In genomic region chr1:241102652-241103051, GRCh38 we compare ENCODE assay signal across 30 cellular contexts.
"Had no signal": no experiment of that assay in that cellular context is flagged by ENCODE, and none has a peak within 500 bp of the region (broad histone marks: within the 10 kb centered on the region; RNA-seq: fewer than 3 reads in every experiment).

No MANE protein-coding gene starts in this region.

- H3K9me3 Mint-ChIP-seq: activated CD4-positive, alpha-beta memory T cell treated with anti-CD3 and anti-CD28 coated beads for 36 hours; activated CD4-positive, alpha-beta T cell treated with anti-CD3 and anti-CD28 coated beads, Interleukin-2, amount 10 ng/mL, durations not matched to agents 24 days and 14 days; activated naive CD4-positive, alpha-beta T cell treated with anti-CD3 and anti-CD28 coated beads for 36 hours; activated naive CD8-positive, alpha-beta T cell treated with anti-CD3 and anti-CD28 coated beads for 36 hours; activated T-helper 1 cell treated with anti-CD3 and anti-CD28 coated beads, Interleukin-12 subunit alpha, Interleukin-12 subunit beta, Interleukin-2, Interleukin-4 antibody, amounts not matched to agents 30 ng/mL and 10 ng/mL and 1 ng/mL, durations not matched to agents 14 hours and 24 hours and 36 hours had no signal

- H3K36me3 Mint-ChIP-seq: activated CD4-positive, alpha-beta memory T cell treated with anti-CD3 and anti-CD28 coated beads for 36 hours; activated CD8-positive, alpha-beta memory T cell treated with anti-CD3 and anti-CD28 coated beads, Interleukin-2, amount 10 ng/mL, durations not matched to agents 7 days and 5 days; activated naive CD4-positive, alpha-beta T cell treated with anti-CD3 and anti-CD28 coated beads, Interleukin-2, amount 50 U/mL, for 24 hours had no signal

- H3K4me3 ChIP-seq: adrenal gland, body of pancreas, colonic mucosa, esophagus muscularis mucosa, gastrocnemius medialis had no signal

- H3K4me1 Mint-ChIP-seq: activated CD4-positive, alpha-beta T cell treated with anti-CD3 and anti-CD28 coated beads for 36 hours; activated CD4-positive, alpha-beta T cell treated with anti-CD3 and anti-CD28 coated beads, Interleukin-2, amount 10 ng/mL, durations not matched to agents 24 days and 14 days; activated CD8-positive, alpha-beta memory T cell treated with anti-CD3 and anti-CD28 coated beads, Interleukin-2, amount 10 ng/mL, durations not matched to agents 7 days and 5 days; activated naive CD4-positive, alpha-beta T cell treated with anti-CD3 and anti-CD28 coated beads, Interleukin-2, amount 50 U/mL, for 24 hours; activated naive CD8-positive, alpha-beta T cell treated with anti-CD3 and anti-CD28 coated beads for 36 hours; activated naive CD8-positive, alpha-beta T cell treated with anti-CD3 and anti-CD28 coated beads, Interleukin-2, amount 50 U/mL, for 24 hours; T-helper 17 cell had no signal

- ATAC-seq: activated CD4-positive, alpha-beta T cell treated with anti-CD3 and anti-CD28 coated beads for 36 hours; activated CD8-positive, alpha-beta memory T cell treated with anti-CD3 and anti-CD28 coated beads, Interleukin-2, amount 10 ng/mL, durations not matched to agents 7 days and 5 days; activated CD8-positive, alpha-beta T cell treated with anti-CD3 and anti-CD28 coated beads, Interleukin-2, amount 10 ng/mL, durations not matched to agents 7 days and 5 days; activated naive CD8-positive, alpha-beta T cell treated with anti-CD3 and anti-CD28 coated beads, Interleukin-2, amount 50 U/mL, for 24 hours; body of pancreas; foreskin keratinocyte; gastrocnemius medialis; T-helper 17 cell had no signal

- H3K9me3 ChIP-seq: adrenal gland, body of pancreas, colonic mucosa, esophagus muscularis mucosa, gastrocnemius medialis had no signal

- H3K36me3 ChIP-seq: adrenal gland, colonic mucosa, esophagus muscularis mucosa, gastrocnemius medialis had no signal

- H3K27ac ChIP-seq: adrenal gland, body of pancreas, colonic mucosa, esophagus muscularis mucosa, foreskin keratinocyte, gastrocnemius medialis had no signal

- H3K27ac Mint-ChIP-seq: activated CD4-positive, alpha-beta memory T cell treated with anti-CD3 and anti-CD28 coated beads for 36 hours; activated CD4-positive, alpha-beta T cell treated with anti-CD3 and anti-CD28 coated beads for 36 hours; activated CD4-positive, alpha-beta T cell treated with anti-CD3 and anti-CD28 coated beads, Interleukin-2, amount 10 ng/mL, durations not matched to agents 24 days and 14 days; activated CD8-positive, alpha-beta memory T cell treated with anti-CD3 and anti-CD28 coated beads, Interleukin-2, amount 10 ng/mL, durations not matched to agents 7 days and 5 days; activated CD8-positive, alpha-beta T cell treated with anti-CD3 and anti-CD28 coated beads, Interleukin-2, amount 10 ng/mL, durations not matched to agents 7 days and 5 days; activated naive CD4-positive, alpha-beta T cell treated with anti-CD3 and anti-CD28 coated beads for 36 hours; activated naive CD4-positive, alpha-beta T cell treated with anti-CD3 and anti-CD28 coated beads, Interleukin-2, amount 50 U/mL, for 24 hours; activated naive CD8-positive, alpha-beta T cell treated with anti-CD3 and anti-CD28 coated beads for 36 hours; activated naive CD8-positive, alpha-beta T cell treated with anti-CD3 and anti-CD28 coated beads, Interleukin-2, amount 50 U/mL, for 24 hours; activated T-helper 1 cell treated with anti-CD3 and anti-CD28 coated beads, Interleukin-12 subunit alpha, Interleukin-12 subunit beta, Interleukin-2, Interleukin-4 antibody, amounts not matched to agents 30 ng/mL and 10 ng/mL and 1 ng/mL, durations not matched to agents 14 hours and 24 hours and 36 hours; activated T-helper 2 cell treated with anti-CD3 and anti-CD28 coated beads, Interferon-gamma antibody, Interleukin-2, Interleukin-4, amounts not matched to agents 10 μg/mL and 5 μg/mL and 100 μg/mL, durations not matched to agents 14 hours and 24 hours and 36 hours; T-helper 17 cell had no signal

- DNase-seq: activated CD4-positive, alpha-beta memory T cell treated with anti-CD3 and anti-CD28 coated beads for 36 hours; activated CD4-positive, alpha-beta T cell treated with anti-CD3 and anti-CD28 coated beads for 36 hours; activated CD4-positive, alpha-beta T cell treated with anti-CD3 and anti-CD28 coated beads, Interleukin-2, amount 10 ng/mL, durations not matched to agents 24 days and 14 days; activated CD4-positive, CD25-positive, alpha-beta regulatory T cell; activated CD4-positive, CD25-positive, alpha-beta regulatory T cell treated with anti-CD3 and anti-CD28 coated beads, Interleukin-2, amount 50 U/mL, for 72 hours; activated CD8-positive, alpha-beta memory T cell treated with anti-CD3 and anti-CD28 coated beads, Interleukin-2, amount 10 ng/mL, durations not matched to agents 7 days and 5 days; activated CD8-positive, alpha-beta memory T cell treated with anti-CD3 and anti-CD28 coated beads, Interleukin-2, amount 50 U/mL, for 4 hours; activated CD8-positive, alpha-beta T cell treated with anti-CD3 and anti-CD28 coated beads, Interleukin-2, amount 10 ng/mL, durations not matched to agents 7 days and 5 days; activated effector memory CD4-positive, alpha-beta T cell treated with anti-CD3 and anti-CD28 coated beads, Interleukin-2, amount 50 U/mL, for 16 hours; activated naive CD4-positive, alpha-beta T cell treated with anti-CD3 and anti-CD28 coated beads for 36 hours; activated naive CD8-positive, alpha-beta T cell treated with anti-CD3 and anti-CD28 coated beads for 36 hours; activated naive CD8-positive, alpha-beta T cell treated with anti-CD3 and anti-CD28 coated beads, Interleukin-2, amount 50 U/mL, for 24 hours; activated T-cell treated with anti-CD3 and anti-CD28 coated beads, Interleukin-2, amount 50 U/mL, for 1 hour; activated T-cell treated with anti-CD3 and anti-CD28 coated beads, Interleukin-2, amount 50 U/mL, for 48 hours; adrenal gland; amygdala; aorta; body of pancreas; caudate nucleus; colonic mucosa; effector CD8-positive, alpha-beta T cell; foreskin keratinocyte; gastrocnemius medialis; glutamatergic neuron; T-helper 1 cell; T-helper 17 cell had no signal

- H3K4me3 Mint-ChIP-seq: activated CD4-positive, alpha-beta memory T cell treated with anti-CD3 and anti-CD28 coated beads for 36 hours; activated CD4-positive, alpha-beta T cell treated with anti-CD3 and anti-CD28 coated beads for 36 hours; activated CD4-positive, alpha-beta T cell treated with anti-CD3 and anti-CD28 coated beads, Interleukin-2, amount 10 ng/mL, durations not matched to agents 24 days and 14 days; activated CD8-positive, alpha-beta memory T cell treated with anti-CD3 and anti-CD28 coated beads, Interleukin-2, amount 10 ng/mL, durations not matched to agents 7 days and 5 days; activated CD8-positive, alpha-beta T cell treated with anti-CD3 and anti-CD28 coated beads, Interleukin-2, amount 10 ng/mL, durations not matched to agents 7 days and 5 days; activated naive CD4-positive, alpha-beta T cell treated with anti-CD3 and anti-CD28 coated beads for 36 hours; activated naive CD4-positive, alpha-beta T cell treated with anti-CD3 and anti-CD28 coated beads, Interleukin-2, amount 50 U/mL, for 24 hours; activated naive CD8-positive, alpha-beta T cell treated with anti-CD3 and anti-CD28 coated beads for 36 hours; activated naive CD8-positive, alpha-beta T cell treated with anti-CD3 and anti-CD28 coated beads, Interleukin-2, amount 50 U/mL, for 24 hours; activated T-helper 1 cell treated with anti-CD3 and anti-CD28 coated beads, Interleukin-12 subunit alpha, Interleukin-12 subunit beta, Interleukin-2, Interleukin-4 antibody, amounts not matched to agents 30 ng/mL and 10 ng/mL and 1 ng/mL, durations not matched to agents 14 hours and 24 hours and 36 hours; T-helper 17 cell had no signal

- H3K4me1 ChIP-seq: adrenal gland, body of pancreas, colonic mucosa, esophagus muscularis mucosa, foreskin keratinocyte, gastrocnemius medialis had no signal

- H3K27me3 Mint-ChIP-seq: activated CD4-positive, alpha-beta memory T cell treated with anti-CD3 and anti-CD28 coated beads for 36 hours; activated CD4-positive, alpha-beta T cell treated with anti-CD3 and anti-CD28 coated beads for 36 hours; activated CD4-positive, alpha-beta T cell treated with anti-CD3 and anti-CD28 coated beads, Interleukin-2, amount 10 ng/mL, durations not matched to agents 24 days and 14 days; activated CD8-positive, alpha-beta memory T cell treated with anti-CD3 and anti-CD28 coated beads, Interleukin-2, amount 10 ng/mL, durations not matched to agents 7 days and 5 days; activated naive CD4-positive, alpha-beta T cell treated with anti-CD3 and anti-CD28 coated beads, Interleukin-2, amount 50 U/mL, for 24 hours; activated naive CD8-positive, alpha-beta T cell treated with anti-CD3 and anti-CD28 coated beads for 36 hours; activated naive CD8-positive, alpha-beta T cell treated with anti-CD3 and anti-CD28 coated beads, Interleukin-2, amount 50 U/mL, for 24 hours; T-helper 17 cell had no signal

- H3K27me3 ChIP-seq: adrenal gland, body of pancreas, colonic mucosa, esophagus muscularis mucosa, foreskin keratinocyte, gastrocnemius medialis had no signal
